ENCODE assay signal across 1 cellular context in the genomic region with DNA sequence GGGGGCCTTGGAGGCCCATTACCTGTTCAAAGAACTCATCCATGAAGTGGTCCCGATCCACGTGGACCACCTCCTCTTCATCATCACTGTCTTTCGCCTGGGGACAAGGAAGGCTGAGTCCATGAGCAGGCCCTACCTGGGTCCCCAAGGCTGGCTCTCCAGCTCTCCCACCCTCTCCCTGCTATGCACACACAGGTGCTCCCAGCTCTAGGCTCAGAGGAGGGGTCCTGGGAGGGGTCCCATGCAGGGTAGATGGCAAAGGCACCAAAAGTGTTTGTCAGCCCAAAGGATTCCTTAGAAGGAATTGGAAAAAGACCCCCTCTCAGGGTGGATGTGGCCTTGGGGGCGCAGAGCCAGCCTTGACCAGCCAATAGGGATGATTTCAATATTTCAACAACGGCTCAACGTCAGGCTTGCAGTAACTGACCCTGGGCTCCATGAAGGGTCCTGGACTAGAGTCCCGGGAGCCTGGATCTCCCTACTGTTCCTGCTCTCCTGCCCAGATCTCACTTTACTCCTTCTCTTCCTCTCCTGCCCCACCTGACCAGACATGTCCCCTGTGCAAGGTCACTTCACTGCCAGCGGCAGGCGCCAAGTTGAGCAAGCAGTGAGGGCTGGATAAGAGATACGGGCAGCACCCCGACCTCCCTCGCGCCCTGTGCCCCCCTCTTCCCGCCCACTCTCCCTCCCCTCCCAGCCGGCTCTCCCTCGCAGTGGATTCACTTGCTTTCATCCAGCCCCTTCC.
TF ChIP-seq lines count a peak whose summit lies in the region.

No MANE protein-coding gene starts in this region.

TF ChIP-seq in HepG2, 621 proteins besides CTCF, POLR2A, EP300 and RAD21 (continued from another document and continues in another):
- no peak for TF ChIP-seq ZNF350 (CRISPR knock-in tag; IDR thresholded peaks at IDR 0.05; ENCODE audit: borderline replicate concordance, low read depth)
- TF ChIP-seq, protein P1, sequence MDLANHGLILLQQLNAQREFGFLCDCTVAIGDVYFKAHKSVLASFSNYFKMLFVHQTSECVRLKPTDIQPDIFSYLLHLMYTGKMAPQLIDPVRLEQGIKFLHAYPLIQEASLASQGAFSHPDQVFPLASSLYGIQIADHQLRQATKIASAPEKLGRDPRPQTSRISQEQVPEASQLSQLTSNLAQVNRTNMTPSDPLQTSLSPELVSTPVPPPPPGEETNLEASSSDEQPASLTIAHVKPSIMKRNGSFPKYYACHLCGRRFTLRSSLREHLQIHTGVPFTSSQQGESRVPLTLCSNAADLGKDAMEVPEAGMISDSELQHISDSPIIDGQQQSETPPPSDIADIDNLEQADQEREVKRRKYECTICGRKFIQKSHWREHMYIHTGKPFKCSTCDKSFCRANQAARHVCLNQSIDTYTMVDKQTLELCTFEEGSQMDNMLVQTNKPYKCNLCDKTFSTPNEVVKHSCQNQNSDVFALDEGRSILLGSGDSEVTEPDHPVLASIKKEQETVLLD (CRISPR knock-in tag; IDR thresholded peaks at IDR 0.05; ENCODE audit: low read depth): no peak
- TF ChIP-seq ZNF329 (CRISPR knock-in tag; IDR thresholded peaks at IDR 0.05; ENCODE audit: low read depth): no peak
- TF ChIP-seq DNMT1 (CRISPR knock-in tag; IDR thresholded peaks at IDR 0.05): 0 out of 2 replicates have a peak, but pooled peaks have one; percentile 12
- TF ChIP-seq SALL2 (CRISPR knock-in tag; IDR thresholded peaks at IDR 0.05): no peak
- TF ChIP-seq ZNF567 (CRISPR knock-in tag; IDR thresholded peaks at IDR 0.05; ENCODE audit: borderline replicate concordance): no peak
- TF ChIP-seq GABPA (IDR thresholded peaks at IDR 0.05; ENCODE audit: low read depth, low read length): no peak
- TF ChIP-seq GABPA (CRISPR knock-in tag; IDR thresholded peaks at IDR 0.05; ENCODE audit: low read depth): no peak
- TF ChIP-seq, protein P2, sequence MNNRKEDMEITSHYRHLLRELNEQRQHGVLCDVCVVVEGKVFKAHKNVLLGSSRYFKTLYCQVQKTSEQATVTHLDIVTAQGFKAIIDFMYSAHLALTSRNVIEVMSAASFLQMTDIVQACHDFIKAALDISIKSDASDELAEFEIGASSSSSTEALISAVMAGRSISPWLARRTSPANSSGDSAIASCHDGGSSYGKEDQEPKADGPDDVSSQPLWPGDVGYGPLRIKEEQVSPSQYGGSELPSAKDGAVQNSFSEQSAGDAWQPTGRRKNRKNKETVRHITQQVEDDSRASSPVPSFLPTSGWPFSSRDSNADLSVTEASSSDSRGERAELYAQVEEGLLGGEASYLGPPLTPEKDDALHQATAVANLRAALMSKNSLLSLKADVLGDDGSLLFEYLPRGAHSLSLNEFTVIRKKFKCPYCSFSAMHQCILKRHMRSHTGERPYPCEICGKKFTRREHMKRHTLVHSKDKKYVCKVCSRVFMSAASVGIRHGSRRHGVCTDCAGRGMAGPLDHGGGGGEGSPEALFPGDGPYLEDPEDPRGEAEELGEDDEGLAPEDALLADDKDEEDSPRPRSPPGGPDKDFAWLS (CRISPR knock-in tag; IDR thresholded peaks at IDR 0.05; ENCODE audit: borderline replicate concordance): peak; percentile 77; the same call in 1 of the 2 replicates
- TF ChIP-seq JDP2 (CRISPR knock-in tag; IDR thresholded peaks at IDR 0.05; ENCODE audit: borderline replicate concordance): no peak
- no peak for TF ChIP-seq ZNF34 (CRISPR knock-in tag; IDR thresholded peaks at IDR 0.05; ENCODE audit: borderline replicate concordance)
- peak; percentile 48; the same call in 1 of the 2 replicates for TF ChIP-seq SPEN (CRISPR knock-in tag; IDR thresholded peaks at IDR 0.05; ENCODE audit: low read depth)
- peak; percentile 79 for TF ChIP-seq CEBPG (CRISPR knock-in tag; IDR thresholded peaks at IDR 0.05)
- 0 out of 2 replicates have a peak, but pooled peaks have one; percentile 46 for TF ChIP-seq ZNF543 (CRISPR knock-in tag; IDR thresholded peaks at IDR 0.05)
- TF ChIP-seq CHCHD3 (CRISPR knock-in tag; IDR thresholded peaks at IDR 0.05): no peak
- TF ChIP-seq PAWR (CRISPR knock-in tag; IDR thresholded peaks at IDR 0.05; ENCODE audit: borderline replicate concordance): no peak
- TF ChIP-seq ZNF484 (CRISPR knock-in tag; IDR thresholded peaks at IDR 0.05; ENCODE audit: borderline replicate concordance, low read depth): no peak
- TF ChIP-seq MIER2 (CRISPR knock-in tag; IDR thresholded peaks at IDR 0.05): 0 out of 2 replicates have a peak, but pooled peaks have one; percentile 53
- peak; percentile 22 for TF ChIP-seq ZNF883 (CRISPR knock-in tag; IDR thresholded peaks at IDR 0.05; ENCODE audit: not compliant biosample characterization)
- TF ChIP-seq KAT2B (IDR thresholded peaks at IDR 0.05; ENCODE audit: borderline replicate concordance, low read depth, low read length): no peak
- no peak for TF ChIP-seq ZNF232 (CRISPR knock-in tag; IDR thresholded peaks at IDR 0.05; ENCODE audit: borderline replicate concordance)
- TF ChIP-seq GLI4 (CRISPR knock-in tag; IDR thresholded peaks at IDR 0.05; ENCODE audit: borderline replicate concordance): no peak
- TF ChIP-seq POLR2G (IDR thresholded peaks at IDR 0.05; ENCODE audit: low read depth, low read length): no peak
- TF ChIP-seq RXRA (CRISPR knock-in tag; IDR thresholded peaks at IDR 0.05): peak; percentile 77
- TF ChIP-seq SAP130 (CRISPR knock-in tag; IDR thresholded peaks at IDR 0.05; ENCODE audit: low read depth): peak; percentile 66
- TF ChIP-seq, protein P3, sequence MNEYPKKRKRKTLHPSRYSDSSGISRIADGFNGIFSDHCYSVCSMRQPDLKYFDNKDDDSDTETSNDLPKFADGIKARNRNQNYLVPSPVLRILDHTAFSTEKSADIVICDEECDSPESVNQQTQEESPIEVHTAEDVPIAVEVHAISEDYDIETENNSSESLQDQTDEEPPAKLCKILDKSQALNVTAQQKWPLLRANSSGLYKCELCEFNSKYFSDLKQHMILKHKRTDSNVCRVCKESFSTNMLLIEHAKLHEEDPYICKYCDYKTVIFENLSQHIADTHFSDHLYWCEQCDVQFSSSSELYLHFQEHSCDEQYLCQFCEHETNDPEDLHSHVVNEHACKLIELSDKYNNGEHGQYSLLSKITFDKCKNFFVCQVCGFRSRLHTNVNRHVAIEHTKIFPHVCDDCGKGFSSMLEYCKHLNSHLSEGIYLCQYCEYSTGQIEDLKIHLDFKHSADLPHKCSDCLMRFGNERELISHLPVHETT (CRISPR knock-in tag; conservative IDR thresholded peaks at IDR 0.05): no peak
- no peak for TF ChIP-seq ZBTB34 (CRISPR knock-in tag; IDR thresholded peaks at IDR 0.05)
- TF ChIP-seq KLF12 (CRISPR knock-in tag; IDR thresholded peaks at IDR 0.05; ENCODE audit: borderline replicate concordance): no peak
- TF ChIP-seq, protein P4, sequence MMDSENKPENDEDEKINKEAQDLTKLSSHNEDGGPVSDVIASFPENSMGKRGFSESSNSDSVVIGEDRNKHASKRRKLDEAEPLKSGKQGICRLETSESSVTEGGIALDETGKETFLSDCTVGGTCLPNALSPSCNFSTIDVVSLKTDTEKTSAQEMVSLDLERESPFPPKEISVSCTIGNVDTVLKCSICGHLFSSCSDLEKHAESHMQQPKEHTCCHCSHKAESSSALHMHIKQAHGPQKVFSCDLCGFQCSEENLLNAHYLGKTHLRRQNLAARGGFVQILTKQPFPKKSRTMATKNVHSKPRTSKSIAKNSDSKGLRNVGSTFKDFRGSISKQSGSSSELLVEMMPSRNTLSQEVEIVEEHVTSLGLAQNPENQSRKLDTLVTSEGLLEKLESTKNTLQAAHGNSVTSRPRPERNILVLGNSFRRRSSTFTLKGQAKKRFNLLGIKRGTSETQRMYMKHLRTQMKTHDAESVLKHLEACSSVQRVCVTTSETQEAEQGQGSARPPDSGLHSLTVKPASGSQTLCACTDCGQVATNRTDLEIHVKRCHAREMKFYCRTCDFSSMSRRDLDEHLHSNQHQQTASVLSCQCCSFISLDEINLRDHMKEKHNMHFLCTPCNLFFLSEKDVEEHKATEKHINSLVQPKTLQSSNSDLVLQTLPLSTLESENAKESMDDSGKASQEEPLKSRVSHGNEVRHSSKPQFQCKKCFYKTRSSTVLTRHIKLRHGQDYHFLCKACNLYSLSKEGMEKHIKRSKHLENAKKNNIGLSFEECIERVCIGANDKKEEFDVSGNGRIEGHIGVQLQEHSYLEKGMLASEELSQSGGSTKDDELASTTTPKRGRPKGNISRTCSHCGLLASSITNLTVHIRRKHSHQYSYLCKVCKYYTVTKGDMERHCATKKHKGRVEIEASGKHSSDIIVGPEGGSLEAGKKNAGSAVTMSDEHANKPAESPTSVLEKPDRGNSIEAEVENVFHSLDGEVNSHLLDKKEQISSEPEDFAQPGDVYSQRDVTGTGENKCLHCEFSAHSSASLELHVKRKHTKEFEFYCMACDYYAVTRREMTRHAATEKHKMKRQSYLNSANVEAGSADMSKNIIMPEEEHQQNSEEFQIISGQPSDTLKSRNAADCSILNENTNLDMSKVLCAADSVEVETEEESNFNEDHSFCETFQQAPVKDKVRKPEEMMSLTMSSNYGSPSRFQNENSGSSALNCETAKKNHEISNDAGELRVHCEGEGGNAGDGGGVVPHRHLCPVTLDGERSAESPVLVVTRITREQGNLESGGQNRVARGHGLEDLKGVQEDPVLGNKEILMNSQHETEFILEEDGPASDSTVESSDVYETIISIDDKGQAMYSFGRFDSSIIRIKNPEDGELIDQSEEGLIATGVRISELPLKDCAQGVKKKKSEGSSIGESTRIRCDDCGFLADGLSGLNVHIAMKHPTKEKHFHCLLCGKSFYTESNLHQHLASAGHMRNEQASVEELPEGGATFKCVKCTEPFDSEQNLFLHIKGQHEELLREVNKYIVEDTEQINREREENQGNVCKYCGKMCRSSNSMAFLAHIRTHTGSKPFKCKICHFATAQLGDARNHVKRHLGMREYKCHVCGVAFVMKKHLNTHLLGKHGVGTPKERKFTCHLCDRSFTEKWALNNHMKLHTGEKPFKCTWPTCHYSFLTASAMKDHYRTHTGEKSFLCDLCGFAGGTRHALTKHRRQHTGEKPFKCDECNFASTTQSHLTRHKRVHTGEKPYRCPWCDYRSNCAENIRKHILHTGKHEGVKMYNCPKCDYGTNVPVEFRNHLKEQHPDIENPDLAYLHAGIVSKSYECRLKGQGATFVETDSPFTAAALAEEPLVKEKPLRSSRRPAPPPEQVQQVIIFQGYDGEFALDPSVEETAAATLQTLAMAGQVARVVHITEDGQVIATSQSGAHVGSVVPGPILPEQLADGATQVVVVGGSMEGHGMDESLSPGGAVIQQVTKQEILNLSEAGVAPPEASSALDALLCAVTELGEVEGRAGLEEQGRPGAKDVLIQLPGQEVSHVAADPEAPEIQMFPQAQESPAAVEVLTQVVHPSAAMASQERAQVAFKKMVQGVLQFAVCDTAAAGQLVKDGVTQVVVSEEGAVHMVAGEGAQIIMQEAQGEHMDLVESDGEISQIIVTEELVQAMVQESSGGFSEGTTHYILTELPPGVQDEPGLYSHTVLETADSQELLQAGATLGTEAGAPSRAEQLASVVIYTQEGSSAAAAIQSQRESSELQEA (CRISPR knock-in tag; IDR thresholded peaks at IDR 0.05; ENCODE audit: not compliant biosample characterization): no peak
- TF ChIP-seq REXO4 (CRISPR knock-in tag; IDR thresholded peaks at IDR 0.05; ENCODE audit: borderline replicate concordance): no peak
- no peak for TF ChIP-seq NFKBIZ (CRISPR knock-in tag; IDR thresholded peaks at IDR 0.05)
- TF ChIP-seq ZFP37 (CRISPR knock-in tag; IDR thresholded peaks at IDR 0.05; ENCODE audit: borderline replicate concordance): no peak
- TF ChIP-seq, protein P5, sequence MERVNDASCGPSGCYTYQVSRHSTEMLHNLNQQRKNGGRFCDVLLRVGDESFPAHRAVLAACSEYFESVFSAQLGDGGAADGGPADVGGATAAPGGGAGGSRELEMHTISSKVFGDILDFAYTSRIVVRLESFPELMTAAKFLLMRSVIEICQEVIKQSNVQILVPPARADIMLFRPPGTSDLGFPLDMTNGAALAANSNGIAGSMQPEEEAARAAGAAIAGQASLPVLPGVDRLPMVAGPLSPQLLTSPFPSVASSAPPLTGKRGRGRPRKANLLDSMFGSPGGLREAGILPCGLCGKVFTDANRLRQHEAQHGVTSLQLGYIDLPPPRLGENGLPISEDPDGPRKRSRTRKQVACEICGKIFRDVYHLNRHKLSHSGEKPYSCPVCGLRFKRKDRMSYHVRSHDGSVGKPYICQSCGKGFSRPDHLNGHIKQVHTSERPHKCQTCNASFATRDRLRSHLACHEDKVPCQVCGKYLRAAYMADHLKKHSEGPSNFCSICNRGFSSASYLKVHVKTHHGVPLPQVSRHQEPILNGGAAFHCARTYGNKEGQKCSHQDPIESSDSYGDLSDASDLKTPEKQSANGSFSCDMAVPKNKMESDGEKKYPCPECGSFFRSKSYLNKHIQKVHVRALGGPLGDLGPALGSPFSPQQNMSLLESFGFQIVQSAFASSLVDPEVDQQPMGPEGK (CRISPR knock-in tag; IDR thresholded peaks at IDR 0.05): peak; percentile 71
- no peak for TF ChIP-seq MTA3 (CRISPR knock-in tag; IDR thresholded peaks at IDR 0.05)
- TF ChIP-seq GTF2F1 (IDR thresholded peaks at IDR 0.05; ENCODE audit: low read length): no peak
- no peak for TF ChIP-seq ZFP36L2 (CRISPR knock-in tag; IDR thresholded peaks at IDR 0.05)
- TF ChIP-seq ZNF251 (CRISPR knock-in tag; IDR thresholded peaks at IDR 0.05): peak; percentile 84; the same call in 1 of the 2 replicates
- TF ChIP-seq TOE1 (CRISPR knock-in tag; IDR thresholded peaks at IDR 0.05): no peak
